In the genomic region with DNA sequence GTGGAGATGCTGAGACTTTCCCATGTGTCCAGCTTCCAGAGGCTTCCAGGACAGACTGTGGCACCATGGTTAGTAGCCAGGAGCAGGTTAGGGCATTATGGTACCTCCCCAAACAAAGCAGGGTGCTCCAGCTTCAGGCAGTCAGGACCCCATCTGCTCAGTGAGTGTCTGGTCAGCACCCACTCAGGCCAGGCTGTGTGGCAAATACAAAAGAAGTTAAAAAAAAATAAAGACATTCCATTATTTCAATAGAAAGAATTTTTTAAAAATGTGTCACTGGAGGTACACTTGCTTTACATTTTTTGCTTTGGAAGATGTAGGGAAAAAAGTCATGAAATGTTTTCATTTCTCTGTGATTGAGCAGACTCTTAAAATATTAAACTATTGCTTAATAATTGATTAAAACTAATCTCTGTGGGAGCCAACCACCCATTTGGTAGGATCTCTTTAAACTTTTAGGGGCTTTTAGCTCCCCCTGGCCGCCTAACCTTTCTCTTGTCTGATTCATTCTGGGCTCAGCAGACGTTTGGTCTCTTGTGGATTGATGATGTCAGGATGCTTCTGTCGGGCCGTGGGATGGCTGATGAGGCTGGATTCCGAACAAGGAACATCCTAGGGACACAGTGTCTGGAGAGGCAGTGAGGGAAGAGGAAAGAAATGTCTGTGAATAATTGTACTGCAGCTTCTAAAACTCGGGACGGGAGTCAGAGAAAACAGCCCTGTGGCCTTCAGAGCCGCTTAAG, we compare ENCODE assay signal across 15 cellular contexts. TPM values are rescaled to one million over a fixed set of nuclear protein-coding genes. Genes with fewer than 3 reads are reported as not detected.
DNase-seq lines count a peak whose midpoint lies in the region; ATAC-seq and TF ChIP-seq lines count a peak whose summit lies in the region.
"Had no signal": no experiment of that assay in that cellular context is flagged by ENCODE, and none has a peak within 500 bp of the region (broad histone marks: within the 10 kb centered on the region; RNA-seq: fewer than 3 reads in every experiment).

No MANE protein-coding gene starts in this region.

- TF ChIP-seq CTCF in AG10803 (conservative IDR thresholded peaks at IDR 0.05; ENCODE audit: low read length), result peak; percentile 9; the same call in 1 of the 2 replicates
- no peak for TF ChIP-seq CTCF in brain (conservative IDR thresholded peaks at IDR 0.05)

- H3K4me3 ChIP-seq in AG10803 (ENCODE audit: low read length), result no peak overlapping the region
- H3K4me3 ChIP-seq in mesenchymal stem cell (ENCODE audit: insufficient read depth in 1 of 2, low read depth in 1 of 2, low read length in 2 of 2), result no peak overlapping the region
- H3K4me3 ChIP-seq: coronary artery had no signal

- peak overlapping the region; percentile 14 for H3K9ac ChIP-seq in mesenchymal stem cell (ENCODE audit: low read length)

- peaks cover 29% of the 10 kb centered on the region for H3K27me3 Mint-ChIP-seq in brain

- H2BK12ac ChIP-seq in mesenchymal stem cell (ENCODE audit: low read length in 2 of 2), result no peak overlapping the region

- H3K27ac Mint-ChIP-seq in brain, result peak overlapping the region in 3 of 5 experiments; percentile 10 to 39 (median 20)
- H3K27ac Mint-ChIP-seq: CD8-positive, alpha-beta memory T cell; stimulated activated naive CD8-positive, alpha-beta T cell treated with anti-CD3 and anti-CD28 coated beads, Interleukin-15, amount 100 ng/mL, for 72 hours had no signal

- peaks cover 24% of the 10 kb centered on the region for H3K4me1 Mint-ChIP-seq in brain
- H3K4me1 Mint-ChIP-seq: CD8-positive, alpha-beta memory T cell had no signal

- peak overlapping the region; percentile 26 for H2BK5ac ChIP-seq in mesenchymal stem cell (ENCODE audit: low read depth, low read length, poor library complexity, severe bottlenecking)

- no peak overlapping the region for H3K27ac ChIP-seq in mesenchymal stem cell (ENCODE audit: low read length, poor library complexity, severe bottlenecking)
- H3K27ac ChIP-seq: coronary artery had no signal

- H3K14ac ChIP-seq in mesenchymal stem cell (ENCODE audit: low read length in 2 of 2), result no peak overlapping the region

- no peak overlapping the region for H2BK15ac ChIP-seq in mesenchymal stem cell (ENCODE audit: low read depth, poor library complexity, severe bottlenecking)

- H3K4me1 ChIP-seq in mesenchymal stem cell (ENCODE audit: control insufficient read depth, insufficient read depth, low read depth, low read length), result peaks cover 7% of the 10 kb centered on the region

- no peak overlapping the region for H3K4ac ChIP-seq in mesenchymal stem cell (ENCODE audit: low read depth in 1 of 2, low read length in 2 of 2)

- no peaks in the 10 kb centered on the region for H3K36me3 Mint-ChIP-seq in brain
- H3K36me3 Mint-ChIP-seq: CD8-positive, alpha-beta memory T cell had no signal

- H2AK5ac ChIP-seq in mesenchymal stem cell (ENCODE audit: low read length, severe bottlenecking), result no peak overlapping the region

- H3K4me2 ChIP-seq in mesenchymal stem cell (ENCODE audit: low read length, poor library complexity, severe bottlenecking), result peak overlapping the region; percentile 35

- DNase-seq in AG10803 (ENCODE audit: low read depth), result peak; percentile 75
- DNase-seq in HK-2 (ENCODE audit: unreplicated experiment), result peak; percentile 14
- DNase-seq in mesenchymal stem cell, result peak; percentile 48
- no peak for DNase-seq in NAMALWA (ENCODE audit: low spot score)
- DNase-seq in NOMO-1 treated with dmso at 0.1 percent for 144 hours (lab: John Stamatoyannopoulos, UW; ENCODE audit: unreplicated experiment), result no peak
- DNase-seq: activated naive CD4-positive, alpha-beta T cell treated with Interleukin-2 at 50 U/mL for 16 hours; CD8-positive, alpha-beta memory T cell; NCI-H1105; NCI-H526; right cardiac atrium; stimulated activated naive CD8-positive, alpha-beta T cell treated with anti-CD3 and anti-CD28 coated beads, Interleukin-15, amount 100 ng/mL, for 72 hours had no signal

- H4K8ac ChIP-seq in mesenchymal stem cell (ENCODE audit: low read length), result no peak overlapping the region

- H3K36me3 ChIP-seq in mesenchymal stem cell (ENCODE audit: control insufficient read depth in 1 of 2, insufficient read depth in 2 of 2, low read depth in 1 of 2, low read length in 2 of 2), result no peaks in the 10 kb centered on the region

- H4K91ac ChIP-seq in mesenchymal stem cell (ENCODE audit: low read length), result no peak overlapping the region

- no peak for ATAC-seq in HG02588 (IDR thresholded peaks at IDR 0.05; ENCODE audit: unreplicated experiment)
- ATAC-seq in GM18868 (IDR thresholded peaks at IDR 0.05; ENCODE audit: unreplicated experiment), result no peak
- ATAC-seq: right cardiac atrium; stimulated activated naive CD8-positive, alpha-beta T cell treated with anti-CD3 and anti-CD28 coated beads, Interleukin-15, amount 100 ng/mL, for 72 hours had no signal

- H3K79me1 ChIP-seq in mesenchymal stem cell (replicated peaks; ENCODE audit: low read length, poor library complexity, severe bottlenecking), result no peaks in the 10 kb centered on the region

- H3K9me3 Mint-ChIP-seq in brain, result no peaks in the 10 kb centered on the region
- H3K9me3 Mint-ChIP-seq: CD8-positive, alpha-beta memory T cell; stimulated activated naive CD8-positive, alpha-beta T cell treated with anti-CD3 and anti-CD28 coated beads, Interleukin-15, amount 100 ng/mL, for 72 hours had no signal

- H3K18ac ChIP-seq in mesenchymal stem cell (ENCODE audit: low read depth in 1 of 2, low read length in 2 of 2), result no peak overlapping the region

- WGBS in mesenchymal stem cell, result 18% methylated on average over 8 of the region's 8 CpGs

- no peaks in the 10 kb centered on the region for H3K9me3 ChIP-seq in mesenchymal stem cell (ENCODE audit: control insufficient read depth, low read length)

- H3K4me3 Mint-ChIP-seq in brain, result no peak overlapping the region
- H3K4me3 Mint-ChIP-seq: CD8-positive, alpha-beta memory T cell; stimulated activated naive CD8-positive, alpha-beta T cell treated with anti-CD3 and anti-CD28 coated beads, Interleukin-15, amount 100 ng/mL, for 72 hours had no signal

- H2AFZ ChIP-seq in mesenchymal stem cell (ENCODE audit: low read depth, low read length), result no peak overlapping the region

- peaks cover 11% of the 10 kb centered on the region in 2 experiments for H3K27me3 ChIP-seq in mesenchymal stem cell (ENCODE audit: control insufficient read depth in 1 of 2, insufficient read depth in 1 of 2, low read length in 2 of 2)

- no peak overlapping the region for H2BK120ac ChIP-seq in mesenchymal stem cell (ENCODE audit: low read depth, low read length)

- H3K23ac ChIP-seq in mesenchymal stem cell (ENCODE audit: low read length in 2 of 2), result no peak overlapping the region

RNA-seq across cellular contexts. Expression of gene NPTX1, which starts 28.4 kb away (rescaled TPM):
- 22.4 TPM for polyA plus RNA-seq in brain (ENCODE audit: insufficient read depth, low read depth, low replicate concordance)
- polyA plus RNA-seq in mesenchymal stem cell (2013, experiment 1 of 2), result 1.3 TPM
- polyA plus RNA-seq in mesenchymal stem cell (2013, experiment 2 of 2), result 1.5 TPM
- polyA plus RNA-seq: CD8-positive, alpha-beta memory T cell had no signal

RNA-seq across cellular contexts. Expression of gene RPTOR, which starts 39.8 kb away (rescaled TPM):
- polyA plus RNA-seq in brain (ENCODE audit: insufficient read depth, low read depth, low replicate concordance), result 28.2 TPM
- polyA plus RNA-seq in mesenchymal stem cell (2013, experiment 1 of 2), result 12.7 TPM
- 12.3 TPM for polyA plus RNA-seq in mesenchymal stem cell (2013, experiment 2 of 2)

Comparison
In these comparisons a context has a peak if more than half of its experiments do, and no peak if none do; other contexts are left out.
1. DNase-seq: peak in AG10803 (single experiment), HK-2 (single experiment) and mesenchymal stem cell (single experiment); none in NAMALWA (single experiment) and NOMO-1 treated with dmso at 0.1 percent for 144 hours (single experiment).